Comparison of ENCODE assay signal across 1 cellular context in genomic region chr16:84548971-84549844, GRCh38.
TF ChIP-seq lines count a peak whose summit lies in the region.

No MANE protein-coding gene starts in this region.

TF ChIP-seq in SK-N-SH treated with all-trans-retinoic acid at 6 μM for 48 hours, 23 proteins besides CTCF, POLR2A, EP300 and RAD21 (continued from another document):
- TF ChIP-seq POU6F1 (CRISPR knock-in tag; IDR thresholded peaks at IDR 0.05; ENCODE audit: borderline replicate concordance, low read depth) (no peak), ZFP3 (CRISPR knock-in tag; IDR thresholded peaks at IDR 0.05) (no peak), ARNTL (CRISPR knock-in tag; IDR thresholded peaks at IDR 0.05; ENCODE audit: borderline replicate concordance, low read depth) (no peak), ISL1 (CRISPR knock-in tag; IDR thresholded peaks at IDR 0.05) (no peak), TOX (CRISPR knock-in tag; IDR thresholded peaks at IDR 0.05; ENCODE audit: borderline replicate concordance) (no peak), OSR1 (CRISPR knock-in tag; IDR thresholded peaks at IDR 0.05) (no peak), CSRNP3 (CRISPR knock-in tag; IDR thresholded peaks at IDR 0.05) (no peak), ZC3H10 (CRISPR knock-in tag; IDR thresholded peaks at IDR 0.05) (no peak), CREB5 (CRISPR knock-in tag; IDR thresholded peaks at IDR 0.05; ENCODE audit: low read depth) (no peak), BACH2 (CRISPR knock-in tag; IDR thresholded peaks at IDR 0.05; ENCODE audit: borderline replicate concordance) (no peak), SNAI2 (CRISPR knock-in tag; IDR thresholded peaks at IDR 0.05) (no peak)
TF ChIP-seq in SK-N-SH treated with all-trans-retinoic acid at 6 μM for 48 hours: peak in this region for 0.
